Comparison of ENCODE assay signal across 2 cellular contexts in genomic region chr3:149271669-149272068, GRCh38.
TF ChIP-seq lines count a peak whose summit lies in the region.

No MANE protein-coding gene starts in this region.

TF ChIP-seq in WTC11, 78 proteins besides CTCF, POLR2A, EP300 and RAD21:
- TF ChIP-seq TEAD1 (CRISPR knock-in tag; IDR thresholded peaks at IDR 0.05) (no peak), JUN (CRISPR knock-in tag; IDR thresholded peaks at IDR 0.05) (no peak), OVOL2 (CRISPR knock-in tag; IDR thresholded peaks at IDR 0.05; ENCODE audit: borderline replicate concordance) (no peak), SOX15 (CRISPR knock-in tag; IDR thresholded peaks at IDR 0.05) (no peak), ESRRA (CRISPR knock-in tag; IDR thresholded peaks at IDR 0.05; ENCODE audit: borderline replicate concordance) (no peak), HMGA2 (CRISPR knock-in tag; IDR thresholded peaks at IDR 0.05) (no peak), RELA (CRISPR knock-in tag; IDR thresholded peaks at IDR 0.05; ENCODE audit: borderline replicate concordance) (no peak), USF1 (CRISPR knock-in tag; IDR thresholded peaks at IDR 0.05) (no peak), ZNF281 (CRISPR knock-in tag; IDR thresholded peaks at IDR 0.05) (no peak), CDX4 (CRISPR knock-in tag; IDR thresholded peaks at IDR 0.05; ENCODE audit: borderline replicate concordance) (no peak), AR (CRISPR knock-in tag; IDR thresholded peaks at IDR 0.05) (no peak)
TF ChIP-seq in WTC11: peak in this region for 0.

TF ChIP-seq in HepG2, 621 proteins besides CTCF, POLR2A, EP300 and RAD21:
- TF ChIP-seq CENPBD1 (CRISPR knock-in tag; IDR thresholded peaks at IDR 0.05; ENCODE audit: borderline replicate concordance, low read depth), result no peak
- TF ChIP-seq ARID4A (CRISPR knock-in tag; IDR thresholded peaks at IDR 0.05; ENCODE audit: borderline replicate concordance), result no peak
- TF ChIP-seq ZSCAN29 (CRISPR knock-in tag; conservative IDR thresholded peaks at IDR 0.05), result no peak
- TF ChIP-seq CCAR2 (optimal IDR thresholded peaks at IDR 0.05; ENCODE audit: low read depth, low read length), result no peak
- TF ChIP-seq POGZ (CRISPR knock-in tag; IDR thresholded peaks at IDR 0.05), result peak; percentile 20; the same call in 1 of the 2 replicates
- TF ChIP-seq RBM22 (optimal IDR thresholded peaks at IDR 0.05; ENCODE audit: low read length), result no peak
- no peak for TF ChIP-seq ZNF343 (CRISPR knock-in tag; IDR thresholded peaks at IDR 0.05)
